11 cellular contexts compared by ENCODE assay signal in the genomic region with DNA sequence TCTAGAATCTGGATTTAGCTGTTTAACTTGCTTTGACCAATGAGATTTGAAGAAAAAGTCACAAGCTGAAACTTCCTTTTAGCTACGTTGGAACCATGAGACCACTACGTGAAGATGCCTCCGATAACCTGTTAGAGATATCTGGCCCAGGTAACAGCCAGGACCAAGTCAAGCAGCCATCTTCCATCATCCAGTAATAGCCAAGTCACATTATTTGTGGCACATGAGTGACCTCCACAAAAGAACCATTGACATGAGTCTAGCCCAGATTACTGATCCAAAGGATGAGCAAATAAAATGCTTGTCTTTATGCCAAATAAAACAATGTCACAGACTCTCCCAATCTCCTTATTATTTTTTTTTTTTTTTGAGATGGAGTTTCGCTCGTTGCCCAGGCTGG. TPM values are rescaled to one million over a fixed set of nuclear protein-coding genes. Genes with fewer than 3 reads are reported as not detected.
DNase-seq lines count a peak whose midpoint lies in the region; ATAC-seq and TF ChIP-seq lines count a peak whose summit lies in the region.
"Had no signal": no experiment of that assay in that cellular context is flagged by ENCODE, and none has a peak within 500 bp of the region (broad histone marks: within the 10 kb centered on the region; RNA-seq: fewer than 3 reads in every experiment).

No MANE protein-coding gene starts in this region.

- TF ChIP-seq CTCF in DND-41 (IDR thresholded peaks at IDR 0.05; ENCODE audit: borderline replicate concordance, extremely low read depth, low read length, poor library complexity, severe bottlenecking): no peak
- no peak for TF ChIP-seq CTCF in SU-DHL-6 (IDR thresholded peaks at IDR 0.05; ENCODE audit: insufficient read depth, low read length, poor library complexity, severe bottlenecking)
- TF ChIP-seq CTCF in heart right ventricle (IDR thresholded peaks at IDR 0.05): no peak

- peaks cover 46% of the 10 kb centered on the region for H3K79me2 ChIP-seq in ACC112 (ENCODE audit: control insufficient read depth, insufficient read depth, low read length, unreplicated experiment)
- H3K79me2 ChIP-seq in DND-41 (ENCODE audit: insufficient read depth, low read length): peaks cover 64% of the 10 kb centered on the region
- H3K79me2 ChIP-seq in SU-DHL-6 (ENCODE audit: insufficient read depth, low read length): peaks cover 64% of the 10 kb centered on the region

- intact Hi-C loops in heart right ventricle (cut with DNase I): no loop called here

- H3K9me2 ChIP-seq in SU-DHL-6 (replicated peaks; ENCODE audit: insufficient read depth, low read length): no peaks in the 10 kb centered on the region

- 88 to 90% methylated on average over 5 of the region's 5 CpGs for WGBS in heart right ventricle, 2 donors

- H3K27ac ChIP-seq in ACC112 (ENCODE audit: low read depth, low read length) (no peak overlapping the region), DND-41 (ENCODE audit: low read length) (no peak overlapping the region), SU-DHL-6 (ENCODE audit: low read depth, low read length) (no peak overlapping the region), heart right ventricle (no peak overlapping the region), substantia nigra (ENCODE audit: low read depth, low read length, poor library complexity, severe bottlenecking) (no peak overlapping the region)

- peaks cover 17% of the 10 kb centered on the region for H3K4me1 ChIP-seq in ACC112 (ENCODE audit: control insufficient read depth, insufficient read depth, low read length, unreplicated experiment)
- peaks cover 34% of the 10 kb centered on the region for H3K4me1 ChIP-seq in DND-41 (ENCODE audit: insufficient read depth, low read length)
- H3K4me1 ChIP-seq in iPS-15b (ENCODE audit: control insufficient read depth, insufficient read depth, low read length): peaks cover 3% of the 10 kb centered on the region
- peaks cover 0 to 21% (median 11%) of the 10 kb centered on the region in 9 donors for H3K4me1 ChIP-seq in heart right ventricle

- H2AFZ ChIP-seq in ACC112 (ENCODE audit: low read length, unreplicated experiment): no peak overlapping the region
- no peak overlapping the region for H2AFZ ChIP-seq in DND-41 (ENCODE audit: low read depth, low read length)
- no peak overlapping the region for H2AFZ ChIP-seq in SU-DHL-6 (ENCODE audit: low read depth, low read length, severe bottlenecking)

- H3K4me2 ChIP-seq in DND-41 (ENCODE audit: insufficient read depth, low read length) (peak overlapping the region; percentile 93), SU-DHL-6 (ENCODE audit: low read depth, low read length, poor library complexity, severe bottlenecking) (peak overlapping the region; percentile 87)

- no peaks in the 10 kb centered on the region for H3K9me3 ChIP-seq in DND-41 (ENCODE audit: insufficient read depth, low read length, severe bottlenecking)
- no peaks in the 10 kb centered on the region for H3K9me3 ChIP-seq in SU-DHL-6 (ENCODE audit: insufficient read depth, low read length)
- H3K9me3 ChIP-seq in iPS-15b (ENCODE audit: control insufficient read depth, insufficient read depth, low read length): no peaks in the 10 kb centered on the region
- no peaks in the 10 kb centered on the region for H3K9me3 ChIP-seq in heart right ventricle

- no peaks in the 10 kb centered on the region for H3F3A ChIP-seq in SU-DHL-6 (ENCODE audit: insufficient read depth)

- H3K36me3 ChIP-seq in ACC112 (ENCODE audit: insufficient read depth, low read length) (no peaks in the 10 kb centered on the region), DND-41 (ENCODE audit: insufficient read depth, low read length) (peaks cover 4% of the 10 kb centered on the region; the same call in 1 of the 2 replicates), SU-DHL-6 (ENCODE audit: low read length) (peaks cover 5% of the 10 kb centered on the region; the same call in 1 of the 2 replicates), iPS-15b (ENCODE audit: control insufficient read depth, insufficient read depth, low read length) (no peaks in the 10 kb centered on the region), heart right ventricle (no peaks in the 10 kb centered on the region)

- H3K27me3 ChIP-seq in ACC112 (ENCODE audit: insufficient read depth, low read length) (peaks cover 3% of the 10 kb centered on the region; the same call in 1 of the 2 replicates), DND-41 (ENCODE audit: insufficient read depth, low read length, poor library complexity) (no peaks in the 10 kb centered on the region), SU-DHL-6 (ENCODE audit: low read length) (no peaks in the 10 kb centered on the region), iPS-15b (ENCODE audit: control insufficient read depth, insufficient read depth, low read length) (no peaks in the 10 kb centered on the region), heart right ventricle (peaks cover 0 to 6% (median 0%) of the 10 kb centered on the region in 7 donors)

- H4K20me1 ChIP-seq in DND-41 (ENCODE audit: insufficient read depth, low read length) (no peaks in the 10 kb centered on the region), SU-DHL-6 (ENCODE audit: low read depth, low read length) (no peaks in the 10 kb centered on the region)

- ATAC-seq in DND-41 (ENCODE audit: insufficient read depth, low read depth) (no peak), heart right ventricle (no peak)

- no peak for DNase-seq in DND-41
- DNase-seq in heart right ventricle: no peak
- DNase-seq in H4 (ENCODE audit: low spot score): no peak
- DNase-seq in substantia nigra (lab: John Stamatoyannopoulos, UW): no peak
- no peak for DNase-seq in AG20443 (ENCODE audit: low spot score)
- DNase-seq: GOT3; NCI-H2081; stimulated activated CD4-positive, alpha-beta T cell treated with anti-CD3 and anti-CD28 coated beads, Interleukin-4, amount 100 ng/mL, for 4 hours had no signal

- H3K9ac ChIP-seq in DND-41 (ENCODE audit: low read depth, low read length) (no peak overlapping the region; the same call in 1 of the 2 replicates), SU-DHL-6 (ENCODE audit: low read length) (no peak overlapping the region), iPS-15b (ENCODE audit: low read depth, low read length) (no peak overlapping the region)

- H3K4me3 ChIP-seq in ACC112 (ENCODE audit: low read depth, low read length) (peak overlapping the region; percentile 13; the same call in 1 of the 2 replicates), DND-41 (ENCODE audit: low read depth in 1 of 2, low read length in 2 of 2) (peak overlapping the region in 1 of 2 experiments; percentile 42; a peak in 2 of 4 replicates), SU-DHL-6 (ENCODE audit: insufficient read depth, low read length, poor library complexity, severe bottlenecking) (no peak overlapping the region), iPS-15b (ENCODE audit: low read depth, low read length) (peak overlapping the region; percentile 5), heart right ventricle (no peak overlapping the region)

RNA-seq across cellular contexts. Expression of gene DEPDC1B, which starts 1.6 kb away (rescaled TPM):
- total RNA-seq in heart right ventricle: 1 to 10 TPM in 1 of 10 donors, under 1 TPM in 2, not detected in 7; 0.46 to 1.1 (median 0.59) TPM
- polyA plus RNA-seq in heart right ventricle: under 1 TPM; 0.04 to 0.15 TPM
- total RNA-seq in H4 (2014; rRNA removed; shearing (Covaris generic)): 31.9 and 41.6 TPM in 2 replicates

Comparison
In these comparisons a context has a peak if more than half of its experiments do, and no peak if none do; other contexts are left out.
1. H3K4me3 ChIP-seq: peak in ACC112 (single experiment) and iPS-15b (single experiment); none in SU-DHL-6 (single experiment) and heart right ventricle (0 of 10).
2. RNA of gene DEPDC1B, which starts 1.6 kb away (total RNA-seq): 31.9 to 41.6 TPM in H4; 0.46 to 1.1 TPM in heart right ventricle; every median in the first group is over 10 times any median in the second.